8 cellular contexts compared by ENCODE assay signal in the genomic region with DNA sequence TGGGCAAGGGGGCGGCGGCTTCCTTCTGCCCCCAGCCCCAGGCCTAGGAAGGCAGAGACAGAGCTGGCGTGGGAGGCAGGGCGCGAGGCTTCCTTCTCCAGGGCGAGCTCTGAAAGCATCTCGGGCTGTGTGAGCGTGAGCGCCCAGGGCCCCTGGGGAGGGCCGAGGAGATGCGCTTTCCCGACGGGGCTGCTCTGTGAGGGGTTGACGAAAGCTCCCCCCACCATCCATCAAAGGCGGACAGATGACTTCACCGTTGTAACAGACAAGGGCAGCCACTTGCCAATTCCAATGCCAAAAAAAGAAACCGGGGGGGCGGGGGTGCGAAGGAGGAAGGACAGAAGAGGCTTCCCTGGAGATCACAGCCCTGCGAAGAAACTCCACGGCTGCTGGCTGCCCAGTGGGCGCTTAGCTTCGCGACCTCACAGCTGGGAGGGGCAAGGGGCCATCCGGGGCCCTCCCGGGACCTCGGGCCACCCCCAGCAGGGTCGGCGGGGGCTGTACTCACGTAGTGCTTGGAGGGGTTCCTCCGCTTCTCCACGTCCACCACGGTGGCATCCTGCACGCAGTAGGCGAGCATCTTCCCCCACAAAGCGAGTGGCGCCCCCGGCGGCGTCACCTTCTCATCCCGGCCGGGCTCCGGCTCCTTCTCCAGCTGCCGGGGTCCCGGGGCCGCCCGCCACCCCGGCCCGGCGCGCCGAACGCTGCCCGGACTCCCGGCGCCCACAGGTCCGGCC. TPM values are rescaled to one million over a fixed set of nuclear protein-coding genes. Genes with fewer than 3 reads are reported as not detected.
DNase-seq lines count a peak whose midpoint lies in the region; ATAC-seq, FAIRE-seq and TF ChIP-seq lines count a peak whose summit lies in the region.

No MANE protein-coding gene starts in this region.

- no peak for FAIRE-seq in kidney (lab: Jason Lieb, UNC)

- H3K4me3 ChIP-seq in NT2/D1 (ENCODE audit: insufficient read length, low read depth) (peak overlapping the region; percentile 63), kidney (ENCODE audit: low read length in 2 of 2) (peak overlapping the region; percentile 40 to 51)

- peaks cover 40% of the 10 kb centered on the region for H3K27me3 ChIP-seq in NT2/D1 (ENCODE audit: insufficient read depth, insufficient read length)

- H3K4me1 ChIP-seq in NT2/D1 (ENCODE audit: insufficient read depth, insufficient read length), result peaks cover 2% of the 10 kb centered on the region
- peaks cover 0 to 14% of the 10 kb centered on the region in 2 donors for H3K4me1 ChIP-seq in kidney (ENCODE audit: control insufficient read depth in 1 of 2, insufficient read depth in 1 of 2, low read depth in 1 of 2, low read length in 2 of 2)

- peak; percentile 55 for DNase-seq in D341Med (ENCODE audit: low spot score)
- no peak for DNase-seq in NT2/D1 (ENCODE audit: low read depth, low spot score)
- peak; percentile 23 for DNase-seq in MCF 10A (ENCODE audit: unreplicated experiment)
- DNase-seq in kidney, result no peak
- peak; percentile 14 for DNase-seq in stimulated activated CD4-positive, alpha-beta T cell treated with anti-CD3 and anti-CD28 coated beads, Interleukin-4, amount 100 ng/mL, for 1 hour
- DNase-seq in putamen (ENCODE audit: low spot score), result no peak

- CTCF ChIA-PET in MCF 10A (lab: Yijun Ruan, JAX), result interaction anchor here (0.5 to 6.7 kb wide), 21 partner anchors 8 to 323 kb away, joined by 3 to 95 read pairs (median 4); no protein-coding TSS in a partner anchor

- POLR2A ChIA-PET in MCF 10A (lab: Yijun Ruan, JAX), result interaction anchor here (0.5 to 8.4 kb wide), 19 partner anchors 17 to 405 kb away, joined by 3 to 85 read pairs (median 4); no protein-coding TSS in a partner anchor

- H3K9ac ChIP-seq in NT2/D1 (ENCODE audit: insufficient read length, low read depth), result peak overlapping the region; percentile 56
- peak overlapping the region; percentile 15 to 35 for H3K9ac ChIP-seq in kidney (ENCODE audit: low read length in 2 of 2)

- BruUV-seq in MCF 10A (replicated peaks; lab: Mats Ljungman, UMichigan), result no TSS peak

- intact Hi-C loops in MCF 10A (cut with micrococcal nuclease), result loop anchor here (10.0 kb wide), 2 partner anchors 70 to 260 kb away; no protein-coding TSS in a partner anchor
- intact Hi-C loops in kidney (cut with DNase I), result no loop called here

- no peaks in the 10 kb centered on the region for H3K9me3 Mint-ChIP-seq in MCF 10A (ENCODE audit: unreplicated experiment)

- peaks cover 4% of the 10 kb centered on the region for H3K36me3 ChIP-seq in NT2/D1 (ENCODE audit: insufficient read depth, insufficient read length, low read length)
- H3K36me3 ChIP-seq in kidney (ENCODE audit: control insufficient read depth in 1 of 2, insufficient read depth in 2 of 2, low read length in 2 of 2), result no peaks in the 10 kb centered on the region

- no peak for ATAC-seq in GM21423 (IDR thresholded peaks at IDR 0.05; ENCODE audit: unreplicated experiment)
- ATAC-seq in GM21723 (IDR thresholded peaks at IDR 0.05; ENCODE audit: unreplicated experiment), result no peak

- peaks cover 32% of the 10 kb centered on the region for H3K4me1 Mint-ChIP-seq in MCF 10A (ENCODE audit: insufficient read depth, unreplicated experiment)

- H3K9me3 ChIP-seq in NT2/D1 (ENCODE audit: insufficient read depth, low read length), result no peaks in the 10 kb centered on the region
- H3K9me3 ChIP-seq in kidney (ENCODE audit: control insufficient read depth in 1 of 2, low read length in 2 of 2), result no peaks in the 10 kb centered on the region

- TF ChIP-seq CTCF in MCF 10A (IDR thresholded peaks at IDR 0.05; ENCODE audit: unreplicated experiment) (peak; percentile 4), kidney (IDR thresholded peaks at IDR 0.05; ENCODE audit: borderline replicate concordance, extremely low read depth, insufficient read depth) (no peak)

- no peak overlapping the region for H3K27ac Mint-ChIP-seq in MCF 10A (ENCODE audit: low read depth, unreplicated experiment)

- no peaks in the 10 kb centered on the region for H3K27me3 Mint-ChIP-seq in MCF 10A (ENCODE audit: insufficient read depth, unreplicated experiment)

- no peaks in the 10 kb centered on the region for H3K36me3 Mint-ChIP-seq in MCF 10A (ENCODE audit: insufficient read depth, unreplicated experiment)

- H3K4me3 Mint-ChIP-seq in MCF 10A (ENCODE audit: unreplicated experiment), result peak overlapping the region; percentile 74

- no peak overlapping the region for H3K27ac ChIP-seq in kidney (ENCODE audit: low read depth in 2 of 2, low read length in 2 of 2)

RNA-seq across cellular contexts. Expression of a gene that starts 0.5 kb away (rescaled TPM):
- 13.2 and 15.0 TPM in 2 replicates for total RNA-seq in MCF 10A (2022)
- 20.1 TPM for total RNA-seq in kidney
- 2.4 TPM for polyA plus RNA-seq in kidney (ENCODE audit: insufficient read depth, low read depth, low replicate concordance)

Comparison
In these comparisons a context has a peak if more than half of its experiments do, and no peak if none do; other contexts are left out.
1. DNase-seq: peak in D341Med (single experiment), MCF 10A (single experiment) and stimulated activated CD4-positive, alpha-beta T cell treated with anti-CD3 and anti-CD28 coated beads, Interleukin-4, amount 100 ng/mL, for 1 hour (single experiment); none in NT2/D1 (single experiment), kidney (single experiment) and putamen (single experiment).